Comparison of ENCODE assay signal across 22 cellular contexts in the genomic region with DNA sequence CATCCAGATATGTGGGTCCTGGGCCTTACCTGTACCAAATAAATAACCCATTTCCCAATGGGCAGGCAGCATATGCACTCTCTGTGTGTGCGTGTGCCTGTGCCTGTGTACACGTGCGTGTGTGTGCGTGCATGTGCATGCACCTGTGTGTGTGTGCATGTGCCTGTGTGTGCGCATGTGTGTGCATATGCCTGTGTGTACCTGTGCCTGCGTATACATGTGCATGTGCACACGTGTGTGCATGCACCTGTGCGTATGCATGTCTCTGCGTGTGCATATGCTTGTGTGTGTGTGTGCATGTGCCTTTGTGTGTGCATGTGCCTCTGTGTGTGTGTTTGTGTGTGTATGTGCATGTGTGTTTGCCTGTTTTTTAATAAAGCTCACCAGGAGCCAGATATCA.
"Had no signal": no experiment of that assay in that cellular context is flagged by ENCODE, and none has a peak within 500 bp of the region (broad histone marks: within the 10 kb centered on the region; RNA-seq: fewer than 3 reads in every experiment).

No MANE protein-coding gene starts in this region.

- H3K4me2 ChIP-seq: SK-N-SH had no signal

- H3K36me3 ChIP-seq: MG63 had no signal

- H3K9me3 ChIP-seq: MG63, SK-N-SH had no signal

- H3K4me3 ChIP-seq: MG63 had no signal

- H3K9ac ChIP-seq: SK-N-SH had no signal

- FAIRE-seq: RCC 7860 had no signal

- DNase-seq: Karpas-422, KG1, MG63, NCI-H1092, NCI-H1105 treated with DMSO at 0.1 percent for 48 hours, NCI-H1417 treated with DMSO at 0.1 percent for 48 hours, NCI-H146, NCI-H1694 treated with DMSO at 0.1 percent for 48 hours, NCI-H1930, NCI-H2081, NCI-H2107, NCI-H2227 treated with DMSO at 0.1 percent for 48 hours, NCI-H446, NCI-H510A, NCI-H524 treated with DMSO at 0.1 percent for 48 hours, NCI-H69, NCI-H774, SHP77, SW 1271 had no signal

- H3K27ac ChIP-seq: RWPE1 had no signal
